In genomic region chr17:78935419-78936323, GRCh38 we compare ENCODE assay signal across 1 cellular context.
TF ChIP-seq lines count a peak whose summit lies in the region.

No MANE protein-coding gene starts in this region.

TF ChIP-seq in HEK293, 187 proteins besides CTCF, POLR2A, EP300 and RAD21 (continued from another document and continues in another):
- TF ChIP-seq ZNF398 (tag by site-specific recombination; IDR thresholded peaks at IDR 0.05): peak; percentile 84
- TF ChIP-seq ZNF560 (tag by site-specific recombination; IDR thresholded peaks at IDR 0.05; ENCODE audit: borderline replicate concordance): no peak
- no peak for TF ChIP-seq ZBTB7A (tag by site-specific recombination; IDR thresholded peaks at IDR 0.05; ENCODE audit: low read depth)
- TF ChIP-seq ZNF302 (tag by site-specific recombination; IDR thresholded peaks at IDR 0.05; ENCODE audit: low read depth): no peak
- no peak; the same call in 1 of the 2 replicates for TF ChIP-seq ZBTB8A (tag by site-specific recombination; IDR thresholded peaks at IDR 0.05)
- no peak for TF ChIP-seq GFI1B (tag by site-specific recombination; IDR thresholded peaks at IDR 0.05)
- TF ChIP-seq ZNF112 (tag by site-specific recombination; IDR thresholded peaks at IDR 0.05): no peak
- peak; percentile 92 for TF ChIP-seq BCL11A (tag by site-specific recombination; IDR thresholded peaks at IDR 0.05; ENCODE audit: low read depth)
- no peak for TF ChIP-seq ZNF354C (tag by site-specific recombination; IDR thresholded peaks at IDR 0.05; ENCODE audit: borderline replicate concordance, low read depth)
- TF ChIP-seq SP2 (tag by site-specific recombination; IDR thresholded peaks at IDR 0.05): no peak
- TF ChIP-seq ZFP69B (tag by site-specific recombination; IDR thresholded peaks at IDR 0.05): peak; percentile 64; the same call in 1 of the 2 replicates
- no peak for TF ChIP-seq HOXA7 (CRISPR knock-in tag; IDR thresholded peaks at IDR 0.05; ENCODE audit: borderline replicate concordance)
- no peak for TF ChIP-seq ZNF23 (tag by site-specific recombination; IDR thresholded peaks at IDR 0.05; ENCODE audit: borderline replicate concordance)
- no peak for TF ChIP-seq PRDM2 (tag by site-specific recombination; IDR thresholded peaks at IDR 0.05; ENCODE audit: borderline replicate concordance)
- no peak for TF ChIP-seq TRIM28 (IDR thresholded peaks at IDR 0.05; ENCODE audit: borderline replicate concordance, low read length)
- TF ChIP-seq REST (tag by site-specific recombination; IDR thresholded peaks at IDR 0.05): no peak
- no peak for TF ChIP-seq TCF7L2 (IDR thresholded peaks at IDR 0.05; ENCODE audit: borderline replicate concordance, low read depth, low read length)
- TF ChIP-seq ZNF18 (tag by site-specific recombination; IDR thresholded peaks at IDR 0.05): no peak
- TF ChIP-seq TSHZ1 (tag by site-specific recombination; IDR thresholded peaks at IDR 0.05; ENCODE audit: borderline replicate concordance): peak; percentile 85
- TF ChIP-seq ZNF433 (tag by site-specific recombination; IDR thresholded peaks at IDR 0.05; ENCODE audit: low read depth): no peak
- no peak for TF ChIP-seq ZNF571 (tag by site-specific recombination; IDR thresholded peaks at IDR 0.05)
- peak; percentile 5; the same call in 1 of the 2 replicates for TF ChIP-seq ZNF146 (tag by site-specific recombination; IDR thresholded peaks at IDR 0.05)
- peak; percentile 92 for TF ChIP-seq HIC1 (tag by site-specific recombination; IDR thresholded peaks at IDR 0.05)
- peak; percentile 99 for TF ChIP-seq GLIS1 (tag by site-specific recombination; IDR thresholded peaks at IDR 0.05)
- TF ChIP-seq ZBTB1 (tag by site-specific recombination; IDR thresholded peaks at IDR 0.05): no peak
- TF ChIP-seq ZXDB (tag by site-specific recombination; IDR thresholded peaks at IDR 0.05): no peak
- no peak for TF ChIP-seq ZNF585B (tag by site-specific recombination; IDR thresholded peaks at IDR 0.05)
- TF ChIP-seq ZNF629 (tag by site-specific recombination; IDR thresholded peaks at IDR 0.05): peak; percentile 93
- no peak for TF ChIP-seq ZNF274 (IDR thresholded peaks at IDR 0.05; ENCODE audit: low read length)
- TF ChIP-seq ZNF274 (tag by site-specific recombination; IDR thresholded peaks at IDR 0.05; ENCODE audit: borderline replicate concordance): no peak
- TF ChIP-seq ZNF239 (tag by site-specific recombination; IDR thresholded peaks at IDR 0.05): no peak
- TF ChIP-seq ZBTB20 (tag by site-specific recombination; IDR thresholded peaks at IDR 0.05): peak; percentile 99
- no peak for TF ChIP-seq ZNF621 (tag by site-specific recombination; IDR thresholded peaks at IDR 0.05)
- TF ChIP-seq ZNF548 (tag by site-specific recombination; IDR thresholded peaks at IDR 0.05): no peak
- peak; percentile 81 for TF ChIP-seq ZNF639 (tag by site-specific recombination; IDR thresholded peaks at IDR 0.05)
- peak; percentile 78 for TF ChIP-seq ZNF600 (tag by site-specific recombination; IDR thresholded peaks at IDR 0.05)
- no peak for TF ChIP-seq OVOL3 (tag by site-specific recombination; IDR thresholded peaks at IDR 0.05)
- no peak for TF ChIP-seq ZSCAN16 (tag by site-specific recombination; IDR thresholded peaks at IDR 0.05)
- no peak for TF ChIP-seq ZNF416 (tag by site-specific recombination; IDR thresholded peaks at IDR 0.05)
- TF ChIP-seq ZBTB44 (tag by site-specific recombination; IDR thresholded peaks at IDR 0.05): no peak
